ENCODE assay signal across 21 cellular contexts in the genomic region with DNA sequence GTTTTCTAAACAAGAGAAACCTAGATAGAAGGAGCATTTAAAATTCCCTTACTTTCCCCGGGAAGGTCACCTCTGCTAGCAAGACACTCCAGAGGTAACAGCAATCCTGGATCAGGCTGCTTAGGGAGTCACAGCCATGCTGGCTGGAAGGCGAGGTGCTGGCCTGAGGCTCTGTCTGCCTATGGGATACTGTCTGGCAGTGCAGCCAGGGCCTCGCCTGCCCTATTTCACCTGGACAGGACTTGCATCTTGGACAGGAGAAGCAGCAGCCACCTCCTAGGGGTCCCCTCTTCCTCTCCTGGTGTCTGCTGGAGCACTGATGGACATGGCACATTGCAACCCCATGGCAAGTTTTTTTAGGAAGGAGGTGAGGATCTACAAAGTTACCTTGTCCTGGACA. TPM values are rescaled to one million over a fixed set of nuclear protein-coding genes. Genes with fewer than 3 reads are reported as not detected.
A peak's percentile ranks its signal among the peaks of the same experiment; 100 is the strongest.
DNase-seq lines count a peak whose midpoint lies in the region; ATAC-seq and TF ChIP-seq lines count a peak whose summit lies in the region.
"Had no signal": no experiment of that assay in that cellular context is flagged by ENCODE, and none has a peak within 500 bp of the region (broad histone marks: within the 10 kb centered on the region; RNA-seq: fewer than 3 reads in every experiment).

No MANE protein-coding gene starts in this region.

- intact Hi-C loops in cardiac septum (cut with DNase I) (no loop called here), left cardiac atrium (cut with DNase I) (no loop called here), spleen (cut with DNase I; ENCODE audit: low total_unique reads) (no loop called here)

- 80 to 97% (median 88%) methylated on average over 3 of the region's 3 CpGs for WGBS in spleen, 5 donors

- DNase-seq in cardiac septum (ENCODE audit: low spot score) (peak; percentile 49), left cardiac atrium (no peak), chondrocyte (ENCODE audit: low spot score) (peak; percentile 29), spleen (peak; percentile 49), NCI-H2107 treated with DMSO at 0.1 percent for 48 hours (lab: John Stamatoyannopoulos, UW; ENCODE audit: unreplicated experiment) (no peak)
- DNase-seq in activated CD4-positive, alpha-beta T cell treated with anti-CD3 and anti-CD28 coated beads for 48 hours = no peak
- DNase-seq: 8988T, H9, MM.1S, NCI-H2029 treated with DMSO at 0.1 percent for 48 hours, NCI-H2227 treated with DMSO at 0.1 percent for 48 hours, NCI-H526 treated with DMSO at 0.1 percent for 48 hours, SIG-M5 had no signal

- no peaks in the 10 kb centered on the region for H3K9me3 ChIP-seq in spleen

- no peak overlapping the region for H3K4me3 Mint-ChIP-seq in chondrocyte (ENCODE audit: unreplicated experiment)
- H3K4me3 Mint-ChIP-seq: GM23338, H9, IgD-negative memory B cell had no signal

- peaks cover 1% of the 10 kb centered on the region for H3K36me3 Mint-ChIP-seq in chondrocyte (ENCODE audit: low read depth)
- H3K36me3 Mint-ChIP-seq: IgD-negative memory B cell had no signal

- no peaks in the 10 kb centered on the region for H3K9me3 Mint-ChIP-seq in chondrocyte (ENCODE audit: low read depth)
- H3K9me3 Mint-ChIP-seq: GM23338, H9, IgD-negative memory B cell had no signal

- H3K27me3 Mint-ChIP-seq in chondrocyte (ENCODE audit: low read depth) = peaks cover 26% of the 10 kb centered on the region

- H3K36me3 ChIP-seq in spleen = no peaks in the 10 kb centered on the region

- H3K4me1 ChIP-seq in spleen = no peaks in the 10 kb centered on the region

- ATAC-seq in left cardiac atrium (no peak), HG03457 (IDR thresholded peaks at IDR 0.05; ENCODE audit: unreplicated experiment) (no peak)
- ATAC-seq: GM23338 had no signal

- no peak for TF ChIP-seq CTCF in chondrocyte (IDR thresholded peaks at IDR 0.05)
- no peak for TF ChIP-seq CTCF in spleen (IDR thresholded peaks at IDR 0.05 in 8 of 11, conservative IDR thresholded peaks at IDR 0.05 in 3 of 11)

- no peak for TF ChIP-seq POLR2A in spleen (IDR thresholded peaks at IDR 0.05)

- H3K27ac Mint-ChIP-seq in chondrocyte (ENCODE audit: unreplicated experiment) = no peak overlapping the region
- H3K27ac Mint-ChIP-seq: GM23338, IgD-negative memory B cell had no signal

- H3K4me3 ChIP-seq in spleen = no peak overlapping the region
- H3K4me3 ChIP-seq: GM23338, SK-N-MC had no signal

- no peaks in the 10 kb centered on the region for H3K4me1 Mint-ChIP-seq in chondrocyte (ENCODE audit: low read depth)
- H3K4me1 Mint-ChIP-seq: GM23338, IgD-negative memory B cell had no signal

- H3K27me3 ChIP-seq in spleen (replicated peaks in 1 of 7) = peaks cover 0 to 4% (median 0%) of the 10 kb centered on the region in 7 donors

- H3K27ac ChIP-seq in spleen = no peak overlapping the region
- H3K27ac ChIP-seq: KMS-11, SK-N-MC had no signal

RNA-seq across cellular contexts. Expression of gene FA2H, which starts 15.1 kb away (rescaled TPM):
- total RNA-seq in cardiac septum = not detected
- total RNA-seq in left cardiac atrium = under 1 TPM; 0.29 to 0.31 TPM
- not detected in 3 replicates for total RNA-seq in chondrocyte
- total RNA-seq in spleen = 1 to 10 TPM in 1 of 7 donors, under 1 TPM in 6; 0.32 to 2.6 (median 0.64) TPM
- polyA plus RNA-seq in spleen = under 1 TPM; 0.23 to 0.61 (median 0.41) TPM
- total RNA-seq: Daoy, G401 had no signal
- polyA plus RNA-seq: BJ had no signal

RNA-seq across cellular contexts. Expression of gene MLKL, which starts 58.9 kb away (rescaled TPM):
- 4.9 TPM for total RNA-seq in cardiac septum
- 10 to 100 TPM in 1 of 2 donors, 1 to 10 TPM in 1; 5.4 to 10.6 TPM for total RNA-seq in left cardiac atrium
- total RNA-seq in chondrocyte = 2.7 to 3.4 TPM in 2 of 3 replicates, not detected in the other
- total RNA-seq in spleen = 10 to 100 TPM; 45.1 to 69.6 (median 52.7) TPM
- polyA plus RNA-seq in spleen = 10 to 100 TPM; 21.4 to 39.0 (median 32.1) TPM
- total RNA-seq: G401 had no signal

Comparison
In these comparisons a context has a peak if more than half of its experiments do, and no peak if none do; other contexts are left out.
1. DNase-seq: peak in cardiac septum (single experiment), chondrocyte (single experiment) and spleen (single experiment); none in left cardiac atrium (single experiment), activated CD4-positive, alpha-beta T cell treated with anti-CD3 and anti-CD28 coated beads for 48 hours (single experiment) and NCI-H2107 treated with DMSO at 0.1 percent for 48 hours (single experiment).